Comparison of ENCODE assay signal across 25 cellular contexts in the genomic region with DNA sequence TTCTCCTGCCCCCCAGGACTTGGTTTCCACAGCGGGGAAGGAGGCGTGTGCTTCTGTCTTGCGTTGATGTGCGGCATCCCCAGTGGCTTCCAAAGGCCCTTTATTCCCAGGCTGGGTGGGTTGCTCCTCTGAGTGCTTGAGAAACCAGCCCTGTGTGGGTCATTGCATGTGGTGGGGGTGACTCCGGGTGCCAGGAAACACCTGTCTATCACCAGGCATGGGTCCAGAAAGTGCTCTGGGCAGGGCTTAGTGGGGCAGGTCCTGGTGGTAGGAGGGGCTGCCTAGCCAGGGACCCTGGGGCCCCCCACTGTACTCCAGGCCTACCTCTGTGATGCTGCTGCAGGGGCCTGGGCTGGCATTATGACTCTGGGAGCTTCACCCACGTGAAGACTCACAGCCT.
"Had no signal": no experiment of that assay in that cellular context is flagged by ENCODE, and none has a peak within 500 bp of the region (broad histone marks: within the 10 kb centered on the region; RNA-seq: fewer than 3 reads in every experiment).

No MANE protein-coding gene starts in this region.

- FAIRE-seq: endometrium, pancreas, small intestine, urothelium cell line had no signal

- H3K9me3 ChIP-seq: esophagus squamous epithelium, heart right ventricle, lower lobe of right lung, pancreas, right lobe of liver, thoracic aorta, tibial nerve, upper lobe of left lung had no signal

- H3K4me3 ChIP-seq: coronary artery, esophagus squamous epithelium, heart right ventricle, lower lobe of right lung, pancreas, right lobe of liver, thoracic aorta, tibial nerve, upper lobe of left lung had no signal

- H3K27ac ChIP-seq: coronary artery, esophagus squamous epithelium, heart right ventricle, lower lobe of right lung, pancreas, right lobe of liver, thoracic aorta, tibial nerve, upper lobe of left lung had no signal

- H3K4me1 ChIP-seq: lower lobe of right lung, pancreas, right lobe of liver had no signal

- ATAC-seq: effector memory CD8-positive, alpha-beta T cell; heart right ventricle; left ventricle myocardium superior; lower lobe of right lung; natural killer cell; pancreas; right lobe of liver; stimulated activated naive B cell treated with anti-CD40 and anti-IgM and Interleukin-4, amounts not matched to agents 10 μg/mL and 1 μg/mL and 100 μg/mL, for 72 hours had no signal

- DNase-seq: effector memory CD8-positive, alpha-beta T cell; erythroblast; esophagus squamous epithelium; foreskin melanocyte; glutamatergic neuron; heart right ventricle; hippocampal formation; immature natural killer cell; islet precursor cell; left ventricle myocardium superior; lower lobe of right lung; natural killer cell; occipital lobe; pancreas; right lobe of liver; small intestine; stimulated activated CD4-positive, alpha-beta T cell treated with anti-CD3 and anti-CD28 coated beads, Interleukin-15, amount 100 ng/mL, for 24 hours; stimulated activated CD4-positive, alpha-beta T cell treated with anti-CD3 and anti-CD28 coated beads, Interleukin-2, amount 100 ng/mL, for 48 hours; stimulated activated naive B cell treated with anti-CD40 and anti-IgM and Interleukin-4, amounts not matched to agents 10 μg/mL and 1 μg/mL and 100 μg/mL, for 72 hours had no signal

- H3K27me3 ChIP-seq: esophagus squamous epithelium, heart right ventricle, pancreas, right lobe of liver, tibial nerve, upper lobe of left lung had no signal
